1 cellular context compared by ENCODE assay signal in genomic region chr4:153909672-153910071, GRCh38.
TF ChIP-seq lines count a peak whose summit lies in the region.

No MANE protein-coding gene starts in this region.

TF ChIP-seq in GM23338, 12 proteins besides CTCF, POLR2A, EP300 and RAD21 (continued from another document):
- TF ChIP-seq REST (IDR thresholded peaks at IDR 0.05; ENCODE audit: unreplicated experiment) (no peak), ETS1 (IDR thresholded peaks at IDR 0.05) (no peak)
